22 cellular contexts compared by ENCODE assay signal in genomic region chr11:95803973-95804372, GRCh38. TPM values are rescaled to one million over a fixed set of nuclear protein-coding genes. Genes with fewer than 3 reads are reported as not detected.
DNase-seq lines count a peak whose midpoint lies in the region; ATAC-seq, FAIRE-seq and TF ChIP-seq lines count a peak whose summit lies in the region.
"Had no signal": no experiment of that assay in that cellular context is flagged by ENCODE, and none has a peak within 500 bp of the region (broad histone marks: within the 10 kb centered on the region; RNA-seq: fewer than 3 reads in every experiment).

No MANE protein-coding gene starts in this region.

- no peak overlapping the region for H2BK20ac ChIP-seq in IMR-90 (ENCODE audit: low read depth, low read length)

- no peak overlapping the region for H3K4me3 ChIP-seq in CD4-positive, alpha-beta memory T cell (ENCODE audit: low read length in 2 of 2)
- H3K4me3 ChIP-seq in IMR-90 (ENCODE audit: insufficient read depth, low read depth, low read length): no peak overlapping the region
- no peak overlapping the region for H3K4me3 ChIP-seq in K562
- H3K4me3 ChIP-seq in mammary epithelial cell (replicated peaks in 1 of 3; ENCODE audit: insufficient read depth in 1 of 3, low read depth in 2 of 3, low read length in 3 of 3): no peak overlapping the region
- H3K4me3 ChIP-seq: BLaER1 had no signal

- H2AK9ac ChIP-seq in IMR-90 (replicated peaks; ENCODE audit: low read depth, low read length, poor library complexity): no peak overlapping the region

- no peak overlapping the region for H2BK120ac ChIP-seq in IMR-90 (ENCODE audit: low read depth, low read length)

- H3K23ac ChIP-seq in IMR-90 (ENCODE audit: low read depth, low read length): no peak overlapping the region

- H3K9me3 Mint-ChIP-seq in CD4-positive, alpha-beta memory T cell: peaks cover 0 to 5% (median 0%) of the 10 kb centered on the region in 8 donors
- H3K9me3 Mint-ChIP-seq: CD8-positive, alpha-beta T cell had no signal

- TF ChIP-seq RAD21 in IMR-90 (IDR thresholded peaks at IDR 0.05; ENCODE audit: low read length): no peak
- TF ChIP-seq RAD21 in K562 (CRISPR knock-in tag; conservative IDR thresholded peaks at IDR 0.05 in 1 of 2, IDR thresholded peaks at IDR 0.05 in 1 of 2): no peak

- H3K14ac ChIP-seq in IMR-90 (replicated peaks; ENCODE audit: low read depth, low read length): no peak overlapping the region

- ATAC-seq in IMR-90 (ENCODE audit: low read depth) (no peak), K562 (no peak), HG03280 (IDR thresholded peaks at IDR 0.05; ENCODE audit: unreplicated experiment) (no peak), HG03095 (IDR thresholded peaks at IDR 0.05; ENCODE audit: unreplicated experiment) (no peak)
- ATAC-seq: CD8-positive, alpha-beta T cell had no signal

- H3K27ac Mint-ChIP-seq in CD4-positive, alpha-beta memory T cell: peak overlapping the region in 5 of 7 donors; percentile 15 to 59 (median 48)
- H3K27ac Mint-ChIP-seq: CD14-positive monocyte; CD8-positive, alpha-beta T cell had no signal

- H3K27ac ChIP-seq in CD4-positive, alpha-beta memory T cell (ENCODE audit: low read depth, low read length): no peak overlapping the region
- H3K27ac ChIP-seq in IMR-90 (ENCODE audit: insufficient read depth, low read length): no peak overlapping the region
- no peak overlapping the region for H3K27ac ChIP-seq in K562 (ENCODE audit: extremely low read depth, low read depth, low read length)
- H3K27ac ChIP-seq in mammary epithelial cell (ENCODE audit: insufficient read depth, low read depth, low read length): no peak overlapping the region
- H3K27ac ChIP-seq: BLaER1 had no signal

- H3K4me1 Mint-ChIP-seq in CD4-positive, alpha-beta memory T cell: peaks cover 0 to 29% (median 9%) of the 10 kb centered on the region in 4 donors
- H3K4me1 Mint-ChIP-seq: CD14-positive monocyte had no signal

- TF ChIP-seq POLR2A in IMR-90 (IDR thresholded peaks at IDR 0.05; ENCODE audit: low read depth, low read length) (no peak), K562 (conservative IDR thresholded peaks at IDR 0.05) (no peak)

- no CpG with 5 or more reads among the region's 2 CpGs for WGBS in IMR-90 (ENCODE audit: extremely low coverage in 2 of 2, insufficient read length in 1 of 2), 2 experiments
- 94% methylated on average over 2 of the region's 2 CpGs for WGBS in K562 (ENCODE audit: insufficient coverage, low coverage, missing lambda C conversion rate)
- WGBS in mammary epithelial cell (ENCODE audit: low coverage, missing lambda C conversion rate): 100% methylated on average over 2 of the region's 2 CpGs

- H4K8ac ChIP-seq in IMR-90 (ENCODE audit: low read depth in 2 of 2, low read length in 2 of 2): no peak overlapping the region

- BruUV-seq in IMR-90 (replicated peaks; lab: Mats Ljungman, UMichigan) (no TSS peak), K562 (replicated peaks; lab: Mats Ljungman, UMichigan) (no TSS peak), mammary epithelial cell (replicated peaks; lab: Mats Ljungman, UMichigan) (no TSS peak)

- H3K27me3 ChIP-seq in CD4-positive, alpha-beta memory T cell (ENCODE audit: insufficient read depth, low read length): no peaks in the 10 kb centered on the region
- no peaks in the 10 kb centered on the region for H3K27me3 ChIP-seq in IMR-90 (ENCODE audit: control insufficient read depth, insufficient read depth, low read length)
- no peaks in the 10 kb centered on the region for H3K27me3 ChIP-seq in K562 (ENCODE audit: control insufficient read depth in 2 of 2, insufficient read depth in 2 of 2, low read length in 2 of 2)
- H3K27me3 ChIP-seq in mammary epithelial cell (ENCODE audit: insufficient read depth, low read length): no peaks in the 10 kb centered on the region
- H3K27me3 ChIP-seq: BE2C, BLaER1 had no signal

- H4K20me1 ChIP-seq in IMR-90 (ENCODE audit: insufficient read depth, low read length): no peaks in the 10 kb centered on the region
- no peaks in the 10 kb centered on the region for H4K20me1 ChIP-seq in K562 (replicated peaks; ENCODE audit: control insufficient read depth, insufficient read depth, low read length)
- no peaks in the 10 kb centered on the region for H4K20me1 ChIP-seq in mammary epithelial cell (ENCODE audit: insufficient read depth, low read length)

- no peak overlapping the region for H2BK15ac ChIP-seq in IMR-90 (ENCODE audit: low read depth, low read length)

- H4K91ac ChIP-seq in IMR-90 (ENCODE audit: insufficient read depth, low read depth, low read length): no peak overlapping the region

- H3K36me3 Mint-ChIP-seq in CD4-positive, alpha-beta memory T cell: peaks cover 43 to 48% of the 10 kb centered on the region in 2 donors

- intact Hi-C loops in CD4-positive, alpha-beta memory T cell (cut with micrococcal nuclease): no loop called here
- intact Hi-C loops in IMR-90 (cut with micrococcal nuclease): no loop called here
- intact Hi-C loops in K562 (cut with micrococcal nuclease): no loop called here
- intact Hi-C loops in mammary epithelial cell (cut with micrococcal nuclease): no loop called here

- H3K18ac ChIP-seq in IMR-90 (ENCODE audit: low read depth, low read length): no peak overlapping the region

- POLR2A ChIA-PET in CD4-positive, alpha-beta memory T cell (lab: Charles Lee; ENCODE audit: partially characterized antibody): interaction anchor here (0.6 to 7.3 kb wide), 2 partner anchors 13 to 46 kb away, joined by 3 to 51 read pairs; partner anchors contain the start of genes CEP57 and FAM76B
- POLR2A ChIA-PET in IMR-90 (lab: Charles Lee; ENCODE audit: unreplicated experiment): interaction anchor here (0.6 kb wide), 1 partner anchor 7 kb away, joined by 3 read pairs; no protein-coding TSS in a partner anchor
- POLR2A ChIA-PET in K562 (lab: Yijun Ruan, JAX): interaction anchor here (0.6 to 1.6 kb wide), 3 partner anchors 9 to 15 kb away, joined by 3 to 4 read pairs (median 3); partner anchors contain the start of genes CEP57 and FAM76B

- peaks cover 9% of the 10 kb centered on the region for H3K4me1 ChIP-seq in CD4-positive, alpha-beta memory T cell (ENCODE audit: insufficient read depth, low read length)
- no peaks in the 10 kb centered on the region for H3K4me1 ChIP-seq in IMR-90 (ENCODE audit: control insufficient read depth, insufficient read depth, low read length)
- no peaks in the 10 kb centered on the region for H3K4me1 ChIP-seq in K562 (replicated peaks in 1 of 2; ENCODE audit: control insufficient read depth in 2 of 2, insufficient read depth in 2 of 2, low read length in 2 of 2)
- H3K4me1 ChIP-seq in mammary epithelial cell (ENCODE audit: insufficient read depth, low read length): no peaks in the 10 kb centered on the region
- H3K4me1 ChIP-seq: BE2C, BLaER1, Caco-2 had no signal

- TF ChIP-seq CTCF in IMR-90 (conservative IDR thresholded peaks at IDR 0.05; ENCODE audit: low read depth, low read length): no peak
- no peak for TF ChIP-seq CTCF in K562 (IDR thresholded peaks at IDR 0.05 in 2 of 3, conservative IDR thresholded peaks at IDR 0.05 in 1 of 3; ENCODE audit: insufficient read depth in 2 of 3, low read depth in 1 of 3, low read length in 3 of 3)
- no peak for TF ChIP-seq CTCF in mammary epithelial cell (conservative IDR thresholded peaks at IDR 0.05 in 1 of 2, IDR thresholded peaks at IDR 0.05 in 1 of 2; ENCODE audit: extremely low read depth in 1 of 2, insufficient read depth in 1 of 2, low read depth in 1 of 2, low read length in 2 of 2)

- H3K9ac ChIP-seq in IMR-90 (ENCODE audit: low read depth, low read length): no peak overlapping the region
- no peak overlapping the region for H3K9ac ChIP-seq in K562 (ENCODE audit: insufficient read depth in 1 of 2, low read depth in 2 of 2, low read length in 2 of 2)
- no peak overlapping the region for H3K9ac ChIP-seq in mammary epithelial cell (ENCODE audit: insufficient read depth, low read length)
- H3K9ac ChIP-seq: BLaER1 had no signal

- H2AFZ ChIP-seq in IMR-90 (replicated peaks; ENCODE audit: low read length, poor library complexity): no peak overlapping the region
- no peak overlapping the region for H2AFZ ChIP-seq in K562 (ENCODE audit: low read depth, low read length)
- H2AFZ ChIP-seq in mammary epithelial cell (ENCODE audit: low read depth, low read length): no peak overlapping the region

- no peak for DNase-seq in CD4-positive, alpha-beta memory T cell
- no peak for DNase-seq in IMR-90
- DNase-seq in K562 (ENCODE audit: extremely low read depth in 1 of 4, low spot score in 3 of 4): no peak
- no peak for DNase-seq in mammary epithelial cell
- DNase-seq: 8988T; ACHN; BE2C; C1 segment of cervical spinal cord; Caco-2; Calu3; CD4-positive, CD25-positive, alpha-beta regulatory T cell; CD8-positive, alpha-beta T cell; DMS79 treated with DMSO at 0.1 percent for 48 hours; GF-D8 had no signal

- no peak overlapping the region for H2BK5ac ChIP-seq in IMR-90 (ENCODE audit: low read depth, low read length, poor library complexity, severe bottlenecking)

- H3K4ac ChIP-seq in IMR-90 (ENCODE audit: low read depth, low read length): no peak overlapping the region

- dilution Hi-C loops in IMR-90 (cut with HindIII; ENCODE audit: low sequenced_read_pairs, unreplicated experiment) (no loop called here), mammary epithelial cell (cut with HindIII; ENCODE audit: low sequenced_read_pairs) (no loop called here)

- peaks cover 11% of the 10 kb centered on the region for H3K36me3 ChIP-seq in CD4-positive, alpha-beta memory T cell (ENCODE audit: insufficient read depth, low read length)
- H3K36me3 ChIP-seq in IMR-90 (ENCODE audit: control insufficient read depth, insufficient read depth, low read length) (peaks cover 15% of the 10 kb centered on the region), K562 (ENCODE audit: control insufficient read depth, insufficient read depth, low read length) (peaks cover 68% of the 10 kb centered on the region), mammary epithelial cell (ENCODE audit: insufficient read depth, low read length) (peaks cover 5% of the 10 kb centered on the region)

- H3K27me3 Mint-ChIP-seq in CD4-positive, alpha-beta memory T cell: no peaks in the 10 kb centered on the region
- H3K27me3 Mint-ChIP-seq: CD4-positive, CD25-positive, alpha-beta regulatory T cell had no signal

- no peaks in the 10 kb centered on the region for H3K9me1 ChIP-seq in IMR-90 (ENCODE audit: insufficient read depth, low read length)
- H3K9me1 ChIP-seq in K562 (ENCODE audit: control insufficient read depth, insufficient read depth, low read length): no peaks in the 10 kb centered on the region

- H3K56ac ChIP-seq in IMR-90 (ENCODE audit: extremely low read depth, insufficient read depth, low read length): no peak overlapping the region

- H3K9me3 ChIP-seq in CD4-positive, alpha-beta memory T cell (ENCODE audit: control insufficient read depth in 1 of 2, low read length in 2 of 2): no peaks in the 10 kb centered on the region
- H3K9me3 ChIP-seq in IMR-90 (ENCODE audit: control insufficient read depth, insufficient read depth, low read length) (no peaks in the 10 kb centered on the region), K562 (replicated peaks; ENCODE audit: control insufficient read depth, insufficient read depth, low read depth, low read length) (peaks cover 7% of the 10 kb centered on the region), mammary epithelial cell (replicated peaks; ENCODE audit: insufficient read depth, low read length) (no peaks in the 10 kb centered on the region)
- H3K9me3 ChIP-seq: BE2C, Caco-2 had no signal

- no peak overlapping the region for H3K4me3 Mint-ChIP-seq in CD4-positive, alpha-beta memory T cell
- H3K4me3 Mint-ChIP-seq: CD14-positive monocyte; CD4-positive, CD25-positive, alpha-beta regulatory T cell; CD8-positive, alpha-beta T cell had no signal

- H3K79me2 ChIP-seq in K562 (ENCODE audit: control insufficient read depth, insufficient read depth, low read length): no peaks in the 10 kb centered on the region; the same call in 2 of the 3 replicates
- H3K79me2 ChIP-seq in mammary epithelial cell (ENCODE audit: insufficient read depth, low read length): no peaks in the 10 kb centered on the region

- H3K79me1 ChIP-seq in IMR-90 (ENCODE audit: low read depth in 1 of 2, low read length in 2 of 2): peaks cover 0 to 13% of the 10 kb centered on the region in 2 experiments; a peak in 3 of 4 replicates

- no peak overlapping the region for H4K5ac ChIP-seq in IMR-90 (ENCODE audit: low read depth, low read length)

- in situ Hi-C loops in IMR-90 (cut with MboI; ENCODE audit: low sequenced_read_pairs) (no loop called here), K562 (cut with MboI) (no loop called here), mammary epithelial cell (cut with MboI; ENCODE audit: low sequenced_read_pairs in 2 of 2) (no loop called here)

- CTCF ChIA-PET in CD4-positive, alpha-beta memory T cell (lab: Charles Lee; ENCODE audit: partially characterized antibody): no interaction called here
- CTCF ChIA-PET in IMR-90 (lab: Yijun Ruan, JAX): interaction anchor here (0.6 kb wide), 1 partner anchor 74 kb away, joined by 3 read pairs; no protein-coding TSS in a partner anchor
- CTCF ChIA-PET in K562 (lab: Yijun Ruan, JAX; ENCODE audit: low intra/inter-chr PET ratio): no interaction called here
- CTCF ChIA-PET in mammary epithelial cell (lab: Charles Lee; ENCODE audit: low non-redundant PET): no interaction called here

- H3K4me2 ChIP-seq in IMR-90 (ENCODE audit: low read depth, low read length) (no peak overlapping the region), K562 (ENCODE audit: insufficient read depth, low read length) (no peak overlapping the region), mammary epithelial cell (ENCODE audit: insufficient read depth, low read depth, low read length) (no peak overlapping the region)
- H3K4me2 ChIP-seq: BLaER1 had no signal

- H2AK5ac ChIP-seq in IMR-90 (ENCODE audit: low read depth, low read length): no peak overlapping the region

- no peak for TF ChIP-seq EP300 in K562 (IDR thresholded peaks at IDR 0.05; ENCODE audit: low read length)

- no peak for FAIRE-seq in K562 (lab: Jason Lieb, UNC)
- FAIRE-seq: D721Med, G401.6, GM12891, GM19239 had no signal

RNA-seq across cellular contexts. Expression of gene CEP57, which starts 13.7 kb away (rescaled TPM):
- 10 to 100 TPM; 76.0 to 78.9 TPM for total RNA-seq in CD4-positive, alpha-beta memory T cell
- 10 to 100 TPM; 39.0 to 63.9 TPM for polyA plus RNA-seq in CD4-positive, alpha-beta memory T cell
- total RNA-seq in IMR-90 (2012; rRNA removed) (30.5 and 38.0 TPM in 2 replicates), K562 (2014; rRNA removed) (50.7 and 62.7 TPM in 2 replicates), K562 (2014; rRNA removed; fragmentation: Illumina TruSeq; extraction: Trizol) (85.3 and 103 TPM in 2 replicates), K562 (2015; rRNA removed; fragmentation: Illumina TruSeq; extraction: Trizol) (71.0 and 81.5 TPM in 2 replicates), K562 (2021) (65.2 and 66.4 TPM in 2 replicates), mammary epithelial cell (10 to 100 TPM; 25.2 to 46.8 TPM)
- polyA plus RNA-seq in IMR-90 (2012; rRNA removed) (12.4 and 14.5 TPM in 2 replicates), K562 (2011; rRNA removed) (76.5 and 88.1 TPM in 2 replicates), K562 (2014; fragmentation: Illumina TruSeq; extraction: Trizol) (67.3 and 74.3 TPM in 2 replicates), K562 (2014; fragmentation: Nextera tagmentation; extraction: Ambion mirVana) (10 to 100 TPM; 25.1 to 33.9 TPM), K562 (2014; rRNA removed) (47.5 and 54.3 TPM in 2 replicates), mammary epithelial cell (20.4 TPM)
- polyA plus RNA-seq in IMR-90 (2012; cell fraction: cytosol; rRNA removed): 5.0 and 8.5 TPM in 2 replicates
- 11.7 and 29.8 TPM in 2 replicates for polyA plus RNA-seq in IMR-90 (2012; cell fraction: nucleus; rRNA removed; ENCODE audit: low replicate concordance)
- total RNA-seq in K562 (2011; cell fraction: chromatin; rRNA removed; ENCODE audit: low replicate concordance): 28.8 and 122 TPM in 2 replicates
- 16.0 and 21.6 TPM in 2 replicates for total RNA-seq in K562 (2011; cell fraction: nucleolus; rRNA removed)
- total RNA-seq in K562 (2011; cell fraction: nucleoplasm; rRNA removed): 36.4 and 64.2 TPM in 2 replicates
- 26.5 and 37.3 TPM in 2 replicates for polyA plus RNA-seq in K562 (2011; cell fraction: cytosol; rRNA removed)
- polyA plus RNA-seq in K562 (2011; cell fraction: nucleus; rRNA removed): 36.1 and 55.6 TPM in 2 replicates
- 50.5 and 75.0 TPM in 2 replicates for polyA plus RNA-seq in K562 (2012)
- polyA minus RNA-seq in K562 (2011; rRNA and poly(A)+ RNA removed): 101 and 113 TPM in 2 replicates
- 27.6 and 43.8 TPM in 2 replicates for polyA minus RNA-seq in K562 (2011; cell fraction: cytosol; rRNA and poly(A)+ RNA removed)
- 37.0 and 69.0 TPM in 2 replicates for polyA minus RNA-seq in K562 (2011; cell fraction: nucleus; rRNA and poly(A)+ RNA removed)
- 10.9 TPM for polyA minus RNA-seq in mammary epithelial cell

RNA-seq across cellular contexts. Expression of gene FAM76B, which starts 14.4 kb away (rescaled TPM):
- 10 to 100 TPM; 58.0 to 60.5 TPM for total RNA-seq in CD4-positive, alpha-beta memory T cell
- polyA plus RNA-seq in CD4-positive, alpha-beta memory T cell: 10 to 100 TPM; 10.3 to 15.5 TPM
- total RNA-seq in IMR-90 (2012; rRNA removed) (14.3 and 15.8 TPM in 2 replicates), K562 (2014; rRNA removed) (24.6 and 25.6 TPM in 2 replicates), K562 (2014; rRNA removed; fragmentation: Illumina TruSeq; extraction: Trizol) (46.8 and 56.4 TPM in 2 replicates), K562 (2015; rRNA removed; fragmentation: Illumina TruSeq; extraction: Trizol) (42.4 and 48.9 TPM in 2 replicates), K562 (2021) (28.4 and 33.9 TPM in 2 replicates), mammary epithelial cell (10 to 100 TPM; 16.9 to 25.7 TPM)
- polyA plus RNA-seq in IMR-90 (2012; rRNA removed) (9.8 and 12.7 TPM in 2 replicates), K562 (2011; rRNA removed) (60.0 and 62.6 TPM in 2 replicates), K562 (2014; fragmentation: Illumina TruSeq; extraction: Trizol) (35.0 and 36.2 TPM in 2 replicates), K562 (2014; fragmentation: Nextera tagmentation; extraction: Ambion mirVana) (10 to 100 TPM; 22.5 to 23.7 TPM), K562 (2014; rRNA removed) (32.9 and 51.1 TPM in 2 replicates), mammary epithelial cell (7.9 TPM)
- 1.8 TPM in 2 replicates for polyA plus RNA-seq in IMR-90 (2012; cell fraction: cytosol; rRNA removed)
- 18.1 and 77.4 TPM in 2 replicates for polyA plus RNA-seq in IMR-90 (2012; cell fraction: nucleus; rRNA removed; ENCODE audit: low replicate concordance)
- 65.3 and 224 TPM in 2 replicates for total RNA-seq in K562 (2011; cell fraction: chromatin; rRNA removed; ENCODE audit: low replicate concordance)
- total RNA-seq in K562 (2011; cell fraction: nucleolus; rRNA removed): 35.2 and 52.4 TPM in 2 replicates
- total RNA-seq in K562 (2011; cell fraction: nucleoplasm; rRNA removed): 64.7 and 73.8 TPM in 2 replicates
- 6.0 and 14.0 TPM in 2 replicates for polyA plus RNA-seq in K562 (2011; cell fraction: cytosol; rRNA removed)
- polyA plus RNA-seq in K562 (2011; cell fraction: nucleus; rRNA removed): 92.7 and 160 TPM in 2 replicates
- polyA plus RNA-seq in K562 (2012): 19.1 and 27.1 TPM in 2 replicates
- 73.2 and 83.6 TPM in 2 replicates for polyA minus RNA-seq in K562 (2011; rRNA and poly(A)+ RNA removed)
- 13.8 and 16.7 TPM in 2 replicates for polyA minus RNA-seq in K562 (2011; cell fraction: cytosol; rRNA and poly(A)+ RNA removed)
- 59.1 and 144 TPM in 2 replicates for polyA minus RNA-seq in K562 (2011; cell fraction: nucleus; rRNA and poly(A)+ RNA removed)
- 1.8 TPM for polyA minus RNA-seq in mammary epithelial cell
